25 cellular contexts compared by ENCODE assay signal in the genomic region with DNA sequence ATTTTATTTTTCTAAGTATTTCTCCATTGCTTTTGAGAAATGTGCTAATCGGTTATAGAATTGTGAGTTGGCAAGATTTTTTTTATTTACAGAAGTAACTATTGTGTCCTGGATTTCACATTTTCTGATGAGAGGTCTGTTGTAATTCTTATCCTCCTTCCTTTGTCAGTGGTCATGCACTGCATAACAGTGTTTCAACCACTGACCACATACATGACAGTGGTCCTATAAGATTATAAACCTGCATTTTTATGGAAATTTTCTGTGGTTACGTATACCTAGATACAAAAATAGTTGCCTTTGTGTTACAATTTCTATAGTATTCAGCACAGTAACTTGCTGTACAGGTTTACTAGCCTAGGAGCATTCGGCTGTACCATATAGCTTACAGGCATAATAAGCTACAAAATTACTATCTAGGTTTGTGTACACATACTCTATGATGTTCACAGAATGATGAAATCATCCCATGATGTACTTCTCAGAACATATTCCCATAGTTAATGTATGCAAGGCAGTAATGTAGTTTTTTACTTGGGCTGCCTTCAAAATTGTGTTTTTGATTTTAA. TPM values are rescaled to one million over a fixed set of nuclear protein-coding genes. Genes with fewer than 3 reads are reported as not detected.
DNase-seq lines count a peak whose midpoint lies in the region; ATAC-seq, FAIRE-seq and TF ChIP-seq lines count a peak whose summit lies in the region.
"Had no signal": no experiment of that assay in that cellular context is flagged by ENCODE, and none has a peak within 500 bp of the region (broad histone marks: within the 10 kb centered on the region; RNA-seq: fewer than 3 reads in every experiment).

No MANE protein-coding gene starts in this region.

- H3K4me1 Mint-ChIP-seq in activated naive CD8-positive, alpha-beta T cell treated with anti-CD3 and anti-CD28 coated beads for 36 hours, result no peaks in the 10 kb centered on the region

- no peaks in the 10 kb centered on the region for H3K9me3 Mint-ChIP-seq in activated naive CD8-positive, alpha-beta T cell treated with anti-CD3 and anti-CD28 coated beads for 36 hours

- no peak for DNase-seq in GM12892 (ENCODE audit: insufficient read length)
- peak; percentile 32 for DNase-seq in M059J (ENCODE audit: low read depth)
- no peak for DNase-seq in activated naive CD8-positive, alpha-beta T cell treated with anti-CD3 and anti-CD28 coated beads for 36 hours
- DNase-seq in NCI-H82 (lab: John Stamatoyannopoulos, UW), result no peak
- DNase-seq in NCI-H146 (lab: John Stamatoyannopoulos, UW), result no peak
- DNase-seq: activated gamma-delta T cell; brain microvascular endothelial cell; Caco-2; effector memory CD4-positive, alpha-beta T cell; GOT3; mesenchymal stem cell; NCI-H510A treated with DMSO at 0.1 percent for 48 hours; SJCRH30; stimulated activated naive CD8-positive, alpha-beta T cell treated with anti-CD3 and anti-CD28 coated beads, Interleukin-15, Interleukin-2, amounts not matched to agents 100 U/mL and 50 U/mL, for 24 hours; T-helper 17 cell; thyroid gland had no signal

- no peaks in the 10 kb centered on the region for H3K36me3 Mint-ChIP-seq in activated naive CD8-positive, alpha-beta T cell treated with anti-CD3 and anti-CD28 coated beads for 36 hours

- peaks cover 14% of the 10 kb centered on the region for H3K27me3 Mint-ChIP-seq in activated naive CD8-positive, alpha-beta T cell treated with anti-CD3 and anti-CD28 coated beads for 36 hours
- H3K27me3 Mint-ChIP-seq: progenitor cell of endocrine pancreas had no signal

- no peak for TF ChIP-seq POLR2A in GM12892 (IDR thresholded peaks at IDR 0.05; ENCODE audit: low read depth, low read length)

- H3K4me3 Mint-ChIP-seq in activated naive CD8-positive, alpha-beta T cell treated with anti-CD3 and anti-CD28 coated beads for 36 hours, result no peak overlapping the region
- H3K4me3 Mint-ChIP-seq: T-helper 17 cell had no signal

- no peak overlapping the region for H3K27ac Mint-ChIP-seq in activated naive CD8-positive, alpha-beta T cell treated with anti-CD3 and anti-CD28 coated beads for 36 hours
- H3K27ac Mint-ChIP-seq: progenitor cell of endocrine pancreas, T-helper 17 cell had no signal

- ATAC-seq in GM19043 (IDR thresholded peaks at IDR 0.05; ENCODE audit: low read depth, unreplicated experiment) (peak; percentile 54), HG02981 (IDR thresholded peaks at IDR 0.05; ENCODE audit: unreplicated experiment) (peak; percentile 79), GM19324 (IDR thresholded peaks at IDR 0.05; ENCODE audit: low FRiP score, unreplicated experiment) (no peak)
- ATAC-seq: foreskin keratinocyte; sciatic nerve; stimulated activated naive CD8-positive, alpha-beta T cell treated with anti-CD3 and anti-CD28 coated beads, Interleukin-15, Interleukin-2, amounts not matched to agents 100 U/mL and 50 U/mL, for 24 hours; T-helper 17 cell had no signal

- FAIRE-seq in GM12892 (lab: Jason Lieb, UNC), result peak; percentile 63
- FAIRE-seq: colon, RCC 7860 had no signal

RNA-seq across cellular contexts. Expression of gene APELA, which starts 47.8 kb away (rescaled TPM):
- 1.5 TPM for polyA plus RNA-seq in GM12892 (2012; ENCODE audit: missing spikeins)
- total RNA-seq in M059J (2014; rRNA removed; shearing (Covaris generic)), result 0.17 TPM in 1 of 2 replicates, not detected in the other
- not detected for total RNA-seq in activated naive CD8-positive, alpha-beta T cell treated with anti-CD3 and anti-CD28 coated beads for 36 hours
- total RNA-seq: foreskin keratinocyte, sciatic nerve, SJCRH30, T-helper 17 cell had no signal
- polyA plus RNA-seq: foreskin keratinocyte had no signal

RNA-seq across cellular contexts. Expression of gene TRIM61, which starts 52.7 kb away (rescaled TPM):
- 2.7 TPM for polyA plus RNA-seq in GM12892 (2012; ENCODE audit: missing spikeins)
- not detected in 2 replicates for total RNA-seq in M059J (2014; rRNA removed; shearing (Covaris generic))
- total RNA-seq in activated naive CD8-positive, alpha-beta T cell treated with anti-CD3 and anti-CD28 coated beads for 36 hours, result 1 to 10 TPM; 3.4 to 4.1 TPM
- total RNA-seq: Caco-2, hepatocyte, SJCRH30 had no signal
- polyA plus RNA-seq: hepatocyte had no signal
